8 cellular contexts compared by ENCODE assay signal in genomic region chr20:37693629-37694626, GRCh38. TPM values are rescaled to one million over a fixed set of nuclear protein-coding genes. Genes with fewer than 3 reads are reported as not detected.
DNase-seq lines count a peak whose midpoint lies in the region; ATAC-seq lines count a peak whose summit lies in the region.

Gene CTNNBL1, plus strand, starts transcription at chr20:37694030. Its CDS starts 93 bp downstream, at chr20:37694123.

- peak within 1 kb of the TSS; percentile 97 for H3K4me3 ChIP-seq in HUES48 (ENCODE audit: low read depth, low read length)
- peak within 1 kb of the TSS; percentile 95 for H3K4me3 ChIP-seq in NT2/D1 (ENCODE audit: insufficient read length, low read depth)
- peak within 1 kb of the TSS; percentile 85 for H3K4me3 ChIP-seq in endocrine pancreas (ENCODE audit: control insufficient read depth, insufficient read depth, low read length)

- DNase-seq in Caki2 (ENCODE audit: low read depth) (peak; percentile 92), NT2/D1 (ENCODE audit: low read depth, low spot score) (peak; percentile 94), mesenteric fat pad (ENCODE audit: low spot score) (peak; percentile 97)
- peak; percentile 77 to 93 (median 90) for DNase-seq in activated CD8-positive, alpha-beta memory T cell treated with anti-CD3 and anti-CD28 coated beads for 48 hours (ENCODE audit: low read depth in 2 of 3, low spot score in 2 of 3)
- DNase-seq in stimulated activated CD8-positive, alpha-beta memory T cell treated with anti-CD3 and anti-CD28 coated beads, Interleukin-15, amount 100 ng/mL, for 1 hour (ENCODE audit: low read depth): peak; percentile 95

- ATAC-seq in GM21390 (IDR thresholded peaks at IDR 0.05; ENCODE audit: unreplicated experiment): peak; percentile 81

- H3K9me3 ChIP-seq in HUES48 (ENCODE audit: control insufficient read depth, insufficient read depth, low read length) (no peaks in the 10 kb centered on the region), NT2/D1 (ENCODE audit: insufficient read depth, low read length) (no peaks in the 10 kb centered on the region), endocrine pancreas (ENCODE audit: control insufficient read depth, low read length) (no peaks in the 10 kb centered on the region)

- H3K4me1 ChIP-seq in HUES48 (ENCODE audit: control insufficient read depth, insufficient read depth, low read length) (no peaks in the 10 kb centered on the region), NT2/D1 (ENCODE audit: insufficient read depth, insufficient read length) (no peaks in the 10 kb centered on the region), endocrine pancreas (ENCODE audit: control insufficient read depth, insufficient read depth, low read length) (peaks cover 5% of the 10 kb centered on the region)

- H3K27me3 ChIP-seq in HUES48 (ENCODE audit: control insufficient read depth, insufficient read depth, low read length) (no peaks in the 10 kb centered on the region), NT2/D1 (ENCODE audit: insufficient read depth, insufficient read length) (peaks cover 4% of the 10 kb centered on the region), endocrine pancreas (ENCODE audit: control insufficient read depth, insufficient read depth, low read length) (no peaks in the 10 kb centered on the region)

- no peak within 1 kb of the TSS for H3K27ac ChIP-seq in HUES48 (ENCODE audit: low read depth, low read length)

- in situ Hi-C loops in Caki2 (cut with HindIII; ENCODE audit: low pct_unique_long_range_greater_than_20kb, low sequenced_read_pairs): no loop called here

- peak within 1 kb of the TSS; percentile 72 for H3K9ac ChIP-seq in HUES48 (ENCODE audit: low read depth, low read length)
- peak within 1 kb of the TSS; percentile 99 for H3K9ac ChIP-seq in NT2/D1 (ENCODE audit: insufficient read length, low read depth)
- peak within 1 kb of the TSS; percentile 62 for H3K9ac ChIP-seq in endocrine pancreas (ENCODE audit: control insufficient read depth, insufficient read depth, low read length)

- H3K36me3 ChIP-seq in HUES48 (ENCODE audit: control insufficient read depth, insufficient read depth, low read length) (no peaks in the 10 kb centered on the region), NT2/D1 (ENCODE audit: insufficient read depth, insufficient read length, low read length) (peaks cover 32% of the 10 kb centered on the region), endocrine pancreas (ENCODE audit: control insufficient read depth, insufficient read depth, low read length) (no peaks in the 10 kb centered on the region)

RNA-seq across cellular contexts. Expression of gene CTNNBL1, which starts in this region (rescaled TPM):
- 40.0 and 78.2 TPM in 2 replicates for total RNA-seq in Caki2 (2014; rRNA removed; shearing (Covaris generic); ENCODE audit: low replicate concordance)
- total RNA-seq in mesenteric fat pad: 51.8 TPM
